14 cellular contexts compared by ENCODE assay signal in genomic region chr13:114057131-114058050, GRCh38.
DNase-seq lines count a peak whose midpoint lies in the region; ATAC-seq and TF ChIP-seq lines count a peak whose summit lies in the region.
"Had no signal": no experiment of that assay in that cellular context is flagged by ENCODE, and none has a peak within 500 bp of the region (broad histone marks: within the 10 kb centered on the region; RNA-seq: fewer than 3 reads in every experiment).

No MANE protein-coding gene starts in this region.

- H3K4me1 ChIP-seq in CD8-positive, alpha-beta T cell (ENCODE audit: insufficient read depth, low read length): peaks cover 53% of the 10 kb centered on the region
- H3K4me1 ChIP-seq in HUES64 (ENCODE audit: insufficient read depth, low read length): no peaks in the 10 kb centered on the region
- peaks cover 8% of the 10 kb centered on the region for H3K4me1 ChIP-seq in mucosa of descending colon (ENCODE audit: low read depth)
- peaks cover 37% of the 10 kb centered on the region for H3K4me1 ChIP-seq in CD8-positive, alpha-beta memory T cell (ENCODE audit: insufficient read depth, low read length)
- H3K4me1 ChIP-seq: parathyroid adenoma had no signal

- no peak overlapping the region for H3K27ac ChIP-seq in CD8-positive, alpha-beta T cell (ENCODE audit: low read depth, low read length)
- H3K27ac ChIP-seq in HUES64 (ENCODE audit: low read depth, low read length): 0 out of 2 replicates have a peak overlapping the region, but pooled peaks have one; percentile 13
- no peak overlapping the region for H3K27ac ChIP-seq in CD8-positive, alpha-beta memory T cell (ENCODE audit: low read depth, low read length)
- H3K27ac ChIP-seq: parathyroid adenoma, suprapubic skin had no signal

- H3K4me3 Mint-ChIP-seq in CD8-positive, alpha-beta T cell: no peak overlapping the region
- no peak overlapping the region for H3K4me3 Mint-ChIP-seq in activated naive CD8-positive, alpha-beta T cell treated with anti-CD3 and anti-CD28 coated beads for 36 hours
- peak overlapping the region in 1 of 7 donors; percentile 82 for H3K4me3 Mint-ChIP-seq in CD8-positive, alpha-beta memory T cell

- H3K27me3 ChIP-seq in CD8-positive, alpha-beta T cell (ENCODE audit: insufficient read depth, low read length): no peaks in the 10 kb centered on the region
- no peaks in the 10 kb centered on the region for H3K27me3 ChIP-seq in HUES64 (ENCODE audit: insufficient read depth, low read length)
- no peaks in the 10 kb centered on the region for H3K27me3 ChIP-seq in CD8-positive, alpha-beta memory T cell (ENCODE audit: insufficient read depth, low read length, poor library complexity, severe bottlenecking)
- H3K27me3 ChIP-seq: esophagus squamous epithelium, suprapubic skin had no signal

- H3K4me3 ChIP-seq in CD8-positive, alpha-beta T cell (ENCODE audit: low read depth, low read length): no peak overlapping the region
- H3K4me3 ChIP-seq in HUES64 (ENCODE audit: low read length) (no peak overlapping the region), mucosa of descending colon (no peak overlapping the region)
- no peak overlapping the region for H3K4me3 ChIP-seq in CD8-positive, alpha-beta memory T cell (ENCODE audit: low read length)
- H3K4me3 ChIP-seq: esophagus squamous epithelium, suprapubic skin had no signal

- TF ChIP-seq CTCF in CD8-positive, alpha-beta T cell (IDR thresholded peaks at IDR 0.05): no peak
- no peak for TF ChIP-seq CTCF in mucosa of descending colon (IDR thresholded peaks at IDR 0.05)
- TF ChIP-seq CTCF in omental fat pad (IDR thresholded peaks at IDR 0.05): no peak

- no peaks in the 10 kb centered on the region for H3K27me3 Mint-ChIP-seq in CD8-positive, alpha-beta T cell (ENCODE audit: low read depth)
- H3K27me3 Mint-ChIP-seq in activated naive CD8-positive, alpha-beta T cell treated with anti-CD3 and anti-CD28 coated beads for 36 hours: no peaks in the 10 kb centered on the region
- peaks cover 0 to 3% of the 10 kb centered on the region in 2 donors for H3K27me3 Mint-ChIP-seq in CD8-positive, alpha-beta memory T cell

- 86% methylated on average over 23 of the region's 24 CpGs for WGBS in HUES64

- H3K9me3 Mint-ChIP-seq in CD8-positive, alpha-beta T cell: no peaks in the 10 kb centered on the region
- H3K9me3 Mint-ChIP-seq in activated naive CD8-positive, alpha-beta T cell treated with anti-CD3 and anti-CD28 coated beads for 36 hours: no peaks in the 10 kb centered on the region
- peaks cover 0 to 6% (median 0%) of the 10 kb centered on the region in 5 donors for H3K9me3 Mint-ChIP-seq in CD8-positive, alpha-beta memory T cell

- no peak overlapping the region for H3K9ac ChIP-seq in HUES64 (ENCODE audit: low read depth, low read length)
- H3K9ac ChIP-seq: parathyroid adenoma had no signal

- H3K4me1 Mint-ChIP-seq in CD8-positive, alpha-beta T cell (ENCODE audit: low read depth): peaks cover 65% of the 10 kb centered on the region
- peaks cover 42% of the 10 kb centered on the region for H3K4me1 Mint-ChIP-seq in activated naive CD8-positive, alpha-beta T cell treated with anti-CD3 and anti-CD28 coated beads for 36 hours
- peaks cover 35 to 83% (median 37%) of the 10 kb centered on the region in 3 donors for H3K4me1 Mint-ChIP-seq in CD8-positive, alpha-beta memory T cell

- CTCF ChIA-PET in CD8-positive, alpha-beta T cell (lab: Charles Lee): interaction anchor here (1.0 to 1.8 kb wide), 6 partner anchors 9 to 73 kb away, joined by 3 to 5 read pairs (median 4); no protein-coding TSS in a partner anchor
- CTCF ChIA-PET in CD8-positive, alpha-beta memory T cell (lab: Charles Lee): no interaction called here

- H3K36me3 ChIP-seq in CD8-positive, alpha-beta T cell (ENCODE audit: insufficient read depth, low read length): peaks cover 59% of the 10 kb centered on the region
- H3K36me3 ChIP-seq in HUES64 (ENCODE audit: insufficient read depth, low read length): no peaks in the 10 kb centered on the region
- no peaks in the 10 kb centered on the region for H3K36me3 ChIP-seq in mucosa of descending colon (ENCODE audit: low read depth)
- H3K36me3 ChIP-seq in CD8-positive, alpha-beta memory T cell (ENCODE audit: insufficient read depth, low read length): peaks cover 58% of the 10 kb centered on the region

- H3K27ac Mint-ChIP-seq in CD8-positive, alpha-beta T cell: peak overlapping the region; percentile 66
- H3K27ac Mint-ChIP-seq in activated naive CD8-positive, alpha-beta T cell treated with anti-CD3 and anti-CD28 coated beads for 36 hours: peak overlapping the region; percentile 68
- H3K27ac Mint-ChIP-seq in CD8-positive, alpha-beta memory T cell: peak overlapping the region in 2 of 8 donors; percentile 35 to 85

- peaks cover 76% of the 10 kb centered on the region for H3K36me3 Mint-ChIP-seq in CD8-positive, alpha-beta T cell
- H3K36me3 Mint-ChIP-seq in activated naive CD8-positive, alpha-beta T cell treated with anti-CD3 and anti-CD28 coated beads for 36 hours: peaks cover 6% of the 10 kb centered on the region
- peaks cover 0 to 79% (median 7%) of the 10 kb centered on the region in 3 donors for H3K36me3 Mint-ChIP-seq in CD8-positive, alpha-beta memory T cell

- intact Hi-C loops in CD8-positive, alpha-beta T cell (cut with DNase I, micrococcal nuclease): no loop called here
- intact Hi-C loops in mucosa of descending colon (cut with DNase I, micrococcal nuclease): no loop called here

- no peak for ATAC-seq in CD8-positive, alpha-beta T cell
- ATAC-seq in mucosa of descending colon (peak; percentile 40), omental fat pad (ENCODE audit: low FRiP score) (no peak), GM18868 (IDR thresholded peaks at IDR 0.05; ENCODE audit: unreplicated experiment) (no peak)

- H3K9me3 ChIP-seq in CD8-positive, alpha-beta T cell (ENCODE audit: low read length): no peaks in the 10 kb centered on the region
- H3K9me3 ChIP-seq in HUES64 (ENCODE audit: insufficient read depth, low read depth, low read length): no peaks in the 10 kb centered on the region
- no peaks in the 10 kb centered on the region for H3K9me3 ChIP-seq in mucosa of descending colon
- H3K9me3 ChIP-seq in CD8-positive, alpha-beta memory T cell (ENCODE audit: low read length): no peaks in the 10 kb centered on the region
- H3K9me3 ChIP-seq: esophagus squamous epithelium, suprapubic skin had no signal

- POLR2A ChIA-PET in CD8-positive, alpha-beta T cell (lab: Charles Lee): interaction anchor here (1.0 to 1.4 kb wide), 4 partner anchors 8 to 52 kb away, joined by 3 to 4 read pairs (median 4); no protein-coding TSS in a partner anchor
- POLR2A ChIA-PET in CD8-positive, alpha-beta memory T cell (lab: Charles Lee): no interaction called here

- DNase-seq in CD8-positive, alpha-beta T cell: peak in 1 of 7 experiments; percentile 17
- DNase-seq in activated naive CD8-positive, alpha-beta T cell treated with anti-CD3 and anti-CD28 coated beads for 36 hours: no peak
- DNase-seq in mucosa of descending colon (no peak), omental fat pad (ENCODE audit: low spot score) (no peak), pons (ENCODE audit: low spot score) (no peak)
- no peak for DNase-seq in CD8-positive, alpha-beta memory T cell
- DNase-seq: activated CD4-positive, CD25-positive, alpha-beta regulatory T cell treated with anti-CD3 and anti-CD28 coated beads, Interleukin-2, amount 50 U/mL, for 72 hours; esophagus squamous epithelium; NCI-H2029; stimulated activated CD4-positive, alpha-beta T cell treated with anti-CD3 and anti-CD28 coated beads, Interleukin-4, amount 100 ng/mL, for 24 hours had no signal
